Comparison of ENCODE assay signal across 8 cellular contexts in genomic region chr3:71582612-71583568, GRCh38. TPM values are rescaled to one million over a fixed set of nuclear protein-coding genes. Genes with fewer than 3 reads are reported as not detected.
DNase-seq lines count a peak whose midpoint lies in the region; ATAC-seq lines count a peak whose summit lies in the region.

No MANE protein-coding gene starts in this region.

- peak overlapping the region; percentile 96 for H3K27ac Mint-ChIP-seq in stimulated activated effector memory CD8-positive, alpha-beta T cell treated with anti-CD3 and anti-CD28 coated beads, Interleukin-12 subunit alpha, Interleukin-12 subunit beta, amount 100 ng/mL, for 72 hours

- peak; percentile 59 for ATAC-seq in stimulated activated effector memory CD8-positive, alpha-beta T cell treated with anti-CD3 and anti-CD28 coated beads, Interleukin-12 subunit alpha, Interleukin-12 subunit beta, amount 100 ng/mL, for 72 hours
- ATAC-seq in GM21717 (IDR thresholded peaks at IDR 0.05; ENCODE audit: unreplicated experiment) = no peak

- H3K4me1 ChIP-seq in esophagus (ENCODE audit: control insufficient read depth in 2 of 2, insufficient read depth in 2 of 2, low read length in 1 of 2) (no peaks in the 10 kb centered on the region), muscle layer of duodenum (ENCODE audit: control insufficient read depth in 1 of 2, insufficient read depth in 2 of 2, low read length in 2 of 2) (peaks cover 14 to 30% of the 10 kb centered on the region in 2 donors)

- H3K9me3 Mint-ChIP-seq in stimulated activated effector memory CD8-positive, alpha-beta T cell treated with anti-CD3 and anti-CD28 coated beads, Interleukin-12 subunit alpha, Interleukin-12 subunit beta, amount 100 ng/mL, for 72 hours = no peaks in the 10 kb centered on the region

- WGBS in esophagus, 2 donors = 0 to 1% methylated on average over 81 to 84 of the region's 84 CpGs

- H3K4me3 ChIP-seq in esophagus (ENCODE audit: low read depth in 1 of 2, low read length in 2 of 2) (peak overlapping the region; percentile 88 to 89), muscle layer of duodenum (ENCODE audit: low read depth in 1 of 2, low read length in 2 of 2) (peak overlapping the region; percentile 90 to 95)

- peak overlapping the region; percentile 99 for H3K27ac ChIP-seq in esophagus (ENCODE audit: low read depth in 2 of 2, low read length in 1 of 2)
- peak overlapping the region; percentile 82 for H3K27ac ChIP-seq in muscle layer of duodenum (ENCODE audit: low read length)

- H3K36me3 Mint-ChIP-seq in stimulated activated effector memory CD8-positive, alpha-beta T cell treated with anti-CD3 and anti-CD28 coated beads, Interleukin-12 subunit alpha, Interleukin-12 subunit beta, amount 100 ng/mL, for 72 hours = peaks cover 35% of the 10 kb centered on the region

- no peaks in the 10 kb centered on the region for H3K9me3 ChIP-seq in esophagus (ENCODE audit: control insufficient read depth in 2 of 2, insufficient read depth in 1 of 2, low read depth in 1 of 2, low read length in 1 of 2)
- no peaks in the 10 kb centered on the region for H3K9me3 ChIP-seq in muscle layer of duodenum (ENCODE audit: control insufficient read depth in 1 of 2, low read length in 2 of 2)

- H3K4me1 Mint-ChIP-seq in stimulated activated effector memory CD8-positive, alpha-beta T cell treated with anti-CD3 and anti-CD28 coated beads, Interleukin-12 subunit alpha, Interleukin-12 subunit beta, amount 100 ng/mL, for 72 hours = peaks cover 26% of the 10 kb centered on the region

- H3K4me3 Mint-ChIP-seq in stimulated activated effector memory CD8-positive, alpha-beta T cell treated with anti-CD3 and anti-CD28 coated beads, Interleukin-12 subunit alpha, Interleukin-12 subunit beta, amount 100 ng/mL, for 72 hours = peak overlapping the region; percentile 93

- H3K36me3 ChIP-seq in esophagus (ENCODE audit: control insufficient read depth in 2 of 2, insufficient read depth in 2 of 2, low read length in 1 of 2) (no peaks in the 10 kb centered on the region), muscle layer of duodenum (ENCODE audit: control insufficient read depth in 1 of 2, insufficient read depth in 2 of 2, low read length in 2 of 2) (no peaks in the 10 kb centered on the region)

- H3K27me3 ChIP-seq in esophagus (ENCODE audit: control insufficient read depth in 1 of 2, insufficient read depth in 2 of 2, low read length in 2 of 2) = no peaks in the 10 kb centered on the region
- H3K27me3 ChIP-seq in muscle layer of duodenum (ENCODE audit: low read depth, low read length) = no peaks in the 10 kb centered on the region

- peak; percentile 65 to 80 for DNase-seq in NCI-H524 (lab: John Stamatoyannopoulos, UW)
- no peak for DNase-seq in NCI-H524 treated with DMSO at 0.1 percent for 48 hours (lab: John Stamatoyannopoulos, UW)
- DNase-seq in NCI-H82 treated with DMSO at 0.1 percent for 48 hours (lab: John Stamatoyannopoulos, UW; ENCODE audit: unreplicated experiment) = peak; percentile 13
- DNase-seq in activated T-cell treated with anti-CD3 and anti-CD28 coated beads for 4 hours = peak; percentile 66
- peak; percentile 28 to 72 for DNase-seq in stimulated activated effector memory CD8-positive, alpha-beta T cell treated with anti-CD3 and anti-CD28 coated beads, Interleukin-12 subunit alpha, Interleukin-12 subunit beta, amount 100 ng/mL, for 72 hours (ENCODE audit: low spot score in 2 of 2)

RNA-seq across cellular contexts. Expression of gene FOXP1, which starts 0.6 kb away (rescaled TPM):
- polyA plus RNA-seq in esophagus = 10 to 100 TPM; 10.7 to 20.4 TPM
